In the genomic region with DNA sequence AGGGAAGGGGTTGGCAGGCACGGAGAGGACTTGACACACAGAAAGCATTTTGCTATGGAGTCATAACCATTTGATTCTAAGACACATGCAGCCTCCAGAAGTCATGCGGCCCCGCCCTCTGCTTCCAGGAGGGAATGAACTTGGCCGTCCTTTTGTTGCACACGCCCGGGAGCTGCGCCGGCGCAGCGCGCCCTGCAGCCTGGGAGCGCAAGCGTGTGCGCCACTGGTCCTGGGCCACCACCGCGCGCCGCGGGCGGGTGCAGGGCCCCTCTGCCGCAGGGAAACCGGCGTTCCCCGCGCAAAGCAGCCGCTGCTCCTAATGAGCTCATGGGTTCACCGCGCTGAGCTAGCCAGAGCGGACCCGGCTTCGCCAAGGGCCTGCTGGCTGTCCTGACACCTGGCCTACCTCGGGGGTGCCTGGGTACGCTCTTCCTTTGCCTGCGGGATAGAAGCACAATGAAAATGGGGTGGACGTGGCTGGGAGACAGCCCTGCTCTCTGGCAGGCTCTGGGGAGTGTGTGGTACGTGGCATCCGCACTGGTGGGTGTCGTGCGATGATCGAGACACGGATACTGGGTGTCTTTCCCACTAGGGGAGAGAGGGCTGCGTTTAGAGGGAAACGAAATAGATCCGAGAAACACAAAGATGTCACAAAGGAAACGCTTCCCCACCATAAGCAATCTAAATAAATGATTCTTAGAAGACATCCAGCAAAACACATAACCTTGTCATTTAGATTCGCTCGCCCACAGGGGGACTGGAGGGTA, we compare ENCODE assay signal across 1 cellular context.
TF ChIP-seq lines count a peak whose summit lies in the region.

No MANE protein-coding gene starts in this region.

TF ChIP-seq in HepG2, 621 proteins besides CTCF, POLR2A, EP300 and RAD21 (continued from another document and continues in another):
- TF ChIP-seq, protein P1, sequence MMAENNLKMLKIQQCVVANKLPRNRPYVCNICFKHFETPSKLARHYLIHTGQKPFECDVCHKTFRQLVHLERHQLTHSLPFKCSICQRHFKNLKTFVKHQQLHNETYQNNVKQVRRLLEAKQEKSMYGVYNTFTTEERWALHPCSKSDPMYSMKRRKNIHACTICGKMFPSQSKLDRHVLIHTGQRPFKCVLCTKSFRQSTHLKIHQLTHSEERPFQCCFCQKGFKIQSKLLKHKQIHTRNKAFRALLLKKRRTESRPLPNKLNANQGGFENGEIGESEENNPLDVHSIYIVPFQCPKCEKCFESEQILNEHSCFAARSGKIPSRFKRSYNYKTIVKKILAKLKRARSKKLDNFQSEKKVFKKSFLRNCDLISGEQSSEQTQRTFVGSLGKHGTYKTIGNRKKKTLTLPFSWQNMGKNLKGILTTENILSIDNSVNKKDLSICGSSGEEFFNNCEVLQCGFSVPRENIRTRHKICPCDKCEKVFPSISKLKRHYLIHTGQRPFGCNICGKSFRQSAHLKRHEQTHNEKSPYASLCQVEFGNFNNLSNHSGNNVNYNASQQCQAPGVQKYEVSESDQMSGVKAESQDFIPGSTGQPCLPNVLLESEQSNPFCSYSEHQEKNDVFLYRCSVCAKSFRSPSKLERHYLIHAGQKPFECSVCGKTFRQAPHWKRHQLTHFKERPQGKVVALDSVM (CRISPR knock-in tag; IDR thresholded peaks at IDR 0.05) = no peak
- TF ChIP-seq, protein P2, sequence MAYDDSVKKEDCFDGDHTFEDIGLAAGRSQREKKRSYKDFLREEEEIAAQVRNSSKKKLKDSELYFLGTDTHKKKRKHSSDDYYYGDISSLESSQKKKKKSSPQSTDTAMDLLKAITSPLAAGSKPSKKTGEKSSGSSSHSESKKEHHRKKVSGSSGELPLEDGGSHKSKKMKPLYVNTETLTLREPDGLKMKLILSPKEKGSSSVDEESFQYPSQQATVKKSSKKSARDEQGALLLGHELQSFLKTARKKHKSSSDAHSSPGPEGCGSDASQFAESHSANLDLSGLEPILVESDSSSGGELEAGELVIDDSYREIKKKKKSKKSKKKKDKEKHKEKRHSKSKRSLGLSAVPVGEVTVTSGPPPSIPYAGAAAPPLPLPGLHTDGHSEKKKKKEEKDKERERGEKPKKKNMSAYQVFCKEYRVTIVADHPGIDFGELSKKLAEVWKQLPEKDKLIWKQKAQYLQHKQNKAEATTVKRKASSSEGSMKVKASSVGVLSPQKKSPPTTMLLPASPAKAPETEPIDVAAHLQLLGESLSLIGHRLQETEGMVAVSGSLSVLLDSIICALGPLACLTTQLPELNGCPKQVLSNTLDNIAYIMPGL (CRISPR knock-in tag; IDR thresholded peaks at IDR 0.05; ENCODE audit: borderline replicate concordance in 1 of 2, low read depth in 1 of 2) = 0 out of 4 replicates have a peak, but pooled peaks of 1 of the 2 experiments have one; percentile 1
- TF ChIP-seq, protein P3, sequence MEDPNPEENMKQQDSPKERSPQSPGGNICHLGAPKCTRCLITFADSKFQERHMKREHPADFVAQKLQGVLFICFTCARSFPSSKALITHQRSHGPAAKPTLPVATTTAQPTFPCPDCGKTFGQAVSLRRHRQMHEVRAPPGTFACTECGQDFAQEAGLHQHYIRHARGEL (CRISPR knock-in tag; IDR thresholded peaks at IDR 0.05) = no peak
- TF ChIP-seq MED13 (CRISPR knock-in tag; IDR thresholded peaks at IDR 0.05) (peak; percentile 33; the same call in 1 of the 2 replicates), MED1 (CRISPR knock-in tag; IDR thresholded peaks at IDR 0.05) (peak; percentile 7; the same call in 1 of the 2 replicates), SMAD1 (CRISPR knock-in tag; IDR thresholded peaks at IDR 0.05; ENCODE audit: borderline replicate concordance, low read depth) (no peak), PHF21A (CRISPR knock-in tag; IDR thresholded peaks at IDR 0.05) (0 out of 2 replicates have a peak, but pooled peaks have one; percentile 21), ZNF430 (CRISPR knock-in tag; IDR thresholded peaks at IDR 0.05) (no peak), RBFOX2 (IDR thresholded peaks at IDR 0.05; ENCODE audit: low read depth, low read length) (0 out of 2 replicates have a peak, but pooled peaks have one; percentile 34), MTA1 (CRISPR knock-in tag; IDR thresholded peaks at IDR 0.05; ENCODE audit: borderline replicate concordance) (peak; percentile 70; the same call in 1 of the 2 replicates), SAP130 (CRISPR knock-in tag; IDR thresholded peaks at IDR 0.05; ENCODE audit: low read depth) (peak; percentile 49), MXI1 (IDR thresholded peaks at IDR 0.05; ENCODE audit: borderline replicate concordance, low read depth, low read length) (no peak), SNAI1 (CRISPR knock-in tag; IDR thresholded peaks at IDR 0.05; ENCODE audit: borderline replicate concordance) (no peak), HOXA3 (CRISPR knock-in tag; IDR thresholded peaks at IDR 0.05) (peak; percentile 44; the same call in 1 of the 2 replicates), ARNT2 (CRISPR knock-in tag; IDR thresholded peaks at IDR 0.05; ENCODE audit: low read depth) (peak; percentile 52; the same call in 1 of the 2 replicates), KDM2A (CRISPR knock-in tag; IDR thresholded peaks at IDR 0.05; ENCODE audit: borderline replicate concordance, low read depth) (peak; percentile 22; the same call in 1 of the 2 replicates), HNRNPL (IDR thresholded peaks at IDR 0.05; ENCODE audit: low read depth, low read length) (0 out of 2 replicates have a peak, but pooled peaks have one; percentile 19), SIX1 (CRISPR knock-in tag; IDR thresholded peaks at IDR 0.05; ENCODE audit: borderline replicate concordance) (no peak)
- TF ChIP-seq, protein P4, sequence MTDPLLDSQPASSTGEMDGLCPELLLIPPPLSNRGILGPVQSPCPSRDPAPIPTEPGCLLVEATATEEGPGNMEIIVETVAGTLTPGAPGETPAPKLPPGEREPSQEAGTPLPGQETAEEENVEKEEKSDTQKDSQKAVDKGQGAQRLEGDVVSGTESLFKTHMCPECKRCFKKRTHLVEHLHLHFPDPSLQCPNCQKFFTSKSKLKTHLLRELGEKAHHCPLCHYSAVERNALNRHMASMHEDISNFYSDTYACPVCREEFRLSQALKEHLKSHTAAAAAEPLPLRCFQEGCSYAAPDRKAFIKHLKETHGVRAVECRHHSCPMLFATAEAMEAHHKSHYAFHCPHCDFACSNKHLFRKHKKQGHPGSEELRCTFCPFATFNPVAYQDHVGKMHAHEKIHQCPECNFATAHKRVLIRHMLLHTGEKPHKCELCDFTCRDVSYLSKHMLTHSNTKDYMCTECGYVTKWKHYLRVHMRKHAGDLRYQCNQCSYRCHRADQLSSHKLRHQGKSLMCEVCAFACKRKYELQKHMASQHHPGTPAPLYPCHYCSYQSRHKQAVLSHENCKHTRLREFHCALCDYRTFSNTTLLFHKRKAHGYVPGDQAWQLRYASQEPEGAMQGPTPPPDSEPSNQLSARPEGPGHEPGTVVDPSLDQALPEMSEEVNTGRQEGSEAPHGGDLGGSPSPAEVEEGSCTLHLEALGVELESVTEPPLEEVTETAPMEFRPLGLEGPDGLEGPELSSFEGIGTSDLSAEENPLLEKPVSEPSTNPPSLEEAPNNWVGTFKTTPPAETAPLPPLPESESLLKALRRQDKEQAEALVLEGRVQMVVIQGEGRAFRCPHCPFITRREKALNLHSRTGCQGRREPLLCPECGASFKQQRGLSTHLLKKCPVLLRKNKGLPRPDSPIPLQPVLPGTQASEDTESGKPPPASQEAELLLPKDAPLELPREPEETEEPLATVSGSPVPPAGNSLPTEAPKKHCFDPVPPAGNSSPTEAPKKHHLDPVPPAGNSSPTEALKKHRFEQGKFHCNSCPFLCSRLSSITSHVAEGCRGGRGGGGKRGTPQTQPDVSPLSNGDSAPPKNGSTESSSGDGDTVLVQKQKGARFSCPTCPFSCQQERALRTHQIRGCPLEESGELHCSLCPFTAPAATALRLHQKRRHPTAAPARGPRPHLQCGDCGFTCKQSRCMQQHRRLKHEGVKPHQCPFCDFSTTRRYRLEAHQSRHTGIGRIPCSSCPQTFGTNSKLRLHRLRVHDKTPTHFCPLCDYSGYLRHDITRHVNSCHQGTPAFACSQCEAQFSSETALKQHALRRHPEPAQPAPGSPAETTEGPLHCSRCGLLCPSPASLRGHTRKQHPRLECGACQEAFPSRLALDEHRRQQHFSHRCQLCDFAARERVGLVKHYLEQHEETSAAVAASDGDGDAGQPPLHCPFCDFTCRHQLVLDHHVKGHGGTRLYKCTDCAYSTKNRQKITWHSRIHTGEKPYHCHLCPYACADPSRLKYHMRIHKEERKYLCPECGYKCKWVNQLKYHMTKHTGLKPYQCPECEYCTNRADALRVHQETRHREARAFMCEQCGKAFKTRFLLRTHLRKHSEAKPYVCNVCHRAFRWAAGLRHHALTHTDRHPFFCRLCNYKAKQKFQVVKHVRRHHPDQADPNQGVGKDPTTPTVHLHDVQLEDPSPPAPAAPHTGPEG (CRISPR knock-in tag; IDR thresholded peaks at IDR 0.05) = peak; percentile 94
- TF ChIP-seq, protein P5, sequence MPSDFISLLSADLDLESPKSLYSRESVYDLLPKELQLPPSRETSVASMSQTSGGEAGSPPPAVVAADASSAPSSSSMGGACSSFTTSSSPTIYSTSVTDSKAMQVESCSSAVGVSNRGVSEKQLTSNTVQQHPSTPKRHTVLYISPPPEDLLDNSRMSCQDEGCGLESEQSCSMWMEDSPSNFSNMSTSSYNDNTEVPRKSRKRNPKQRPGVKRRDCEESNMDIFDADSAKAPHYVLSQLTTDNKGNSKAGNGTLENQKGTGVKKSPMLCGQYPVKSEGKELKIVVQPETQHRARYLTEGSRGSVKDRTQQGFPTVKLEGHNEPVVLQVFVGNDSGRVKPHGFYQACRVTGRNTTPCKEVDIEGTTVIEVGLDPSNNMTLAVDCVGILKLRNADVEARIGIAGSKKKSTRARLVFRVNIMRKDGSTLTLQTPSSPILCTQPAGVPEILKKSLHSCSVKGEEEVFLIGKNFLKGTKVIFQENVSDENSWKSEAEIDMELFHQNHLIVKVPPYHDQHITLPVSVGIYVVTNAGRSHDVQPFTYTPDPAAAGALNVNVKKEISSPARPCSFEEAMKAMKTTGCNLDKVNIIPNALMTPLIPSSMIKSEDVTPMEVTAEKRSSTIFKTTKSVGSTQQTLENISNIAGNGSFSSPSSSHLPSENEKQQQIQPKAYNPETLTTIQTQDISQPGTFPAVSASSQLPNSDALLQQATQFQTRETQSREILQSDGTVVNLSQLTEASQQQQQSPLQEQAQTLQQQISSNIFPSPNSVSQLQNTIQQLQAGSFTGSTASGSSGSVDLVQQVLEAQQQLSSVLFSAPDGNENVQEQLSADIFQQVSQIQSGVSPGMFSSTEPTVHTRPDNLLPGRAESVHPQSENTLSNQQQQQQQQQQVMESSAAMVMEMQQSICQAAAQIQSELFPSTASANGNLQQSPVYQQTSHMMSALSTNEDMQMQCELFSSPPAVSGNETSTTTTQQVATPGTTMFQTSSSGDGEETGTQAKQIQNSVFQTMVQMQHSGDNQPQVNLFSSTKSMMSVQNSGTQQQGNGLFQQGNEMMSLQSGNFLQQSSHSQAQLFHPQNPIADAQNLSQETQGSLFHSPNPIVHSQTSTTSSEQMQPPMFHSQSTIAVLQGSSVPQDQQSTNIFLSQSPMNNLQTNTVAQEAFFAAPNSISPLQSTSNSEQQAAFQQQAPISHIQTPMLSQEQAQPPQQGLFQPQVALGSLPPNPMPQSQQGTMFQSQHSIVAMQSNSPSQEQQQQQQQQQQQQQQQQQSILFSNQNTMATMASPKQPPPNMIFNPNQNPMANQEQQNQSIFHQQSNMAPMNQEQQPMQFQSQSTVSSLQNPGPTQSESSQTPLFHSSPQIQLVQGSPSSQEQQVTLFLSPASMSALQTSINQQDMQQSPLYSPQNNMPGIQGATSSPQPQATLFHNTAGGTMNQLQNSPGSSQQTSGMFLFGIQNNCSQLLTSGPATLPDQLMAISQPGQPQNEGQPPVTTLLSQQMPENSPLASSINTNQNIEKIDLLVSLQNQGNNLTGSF (CRISPR knock-in tag; IDR thresholded peaks at IDR 0.05) = 0 out of 2 replicates have a peak, but pooled peaks have one; percentile 34
- TF ChIP-seq, protein P6, sequence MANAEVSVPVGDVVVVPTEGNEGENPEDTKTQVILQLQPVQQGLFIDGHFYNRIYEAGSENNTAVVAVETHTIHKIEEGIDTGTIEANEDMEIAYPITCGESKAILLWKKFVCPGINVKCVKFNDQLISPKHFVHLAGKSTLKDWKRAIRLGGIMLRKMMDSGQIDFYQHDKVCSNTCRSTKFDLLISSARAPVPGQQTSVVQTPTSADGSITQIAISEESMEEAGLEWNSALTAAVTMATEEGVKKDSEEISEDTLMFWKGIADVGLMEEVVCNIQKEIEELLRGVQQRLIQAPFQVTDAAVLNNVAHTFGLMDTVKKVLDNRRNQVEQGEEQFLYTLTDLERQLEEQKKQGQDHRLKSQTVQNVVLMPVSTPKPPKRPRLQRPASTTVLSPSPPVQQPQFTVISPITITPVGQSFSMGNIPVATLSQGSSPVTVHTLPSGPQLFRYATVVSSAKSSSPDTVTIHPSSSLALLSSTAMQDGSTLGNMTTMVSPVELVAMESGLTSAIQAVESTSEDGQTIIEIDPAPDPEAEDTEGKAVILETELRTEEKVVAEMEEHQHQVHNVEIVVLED (CRISPR knock-in tag; IDR thresholded peaks at IDR 0.05; ENCODE audit: borderline replicate concordance) = 0 out of 2 replicates have a peak, but pooled peaks have one; percentile 19
- TF ChIP-seq, protein P7, sequence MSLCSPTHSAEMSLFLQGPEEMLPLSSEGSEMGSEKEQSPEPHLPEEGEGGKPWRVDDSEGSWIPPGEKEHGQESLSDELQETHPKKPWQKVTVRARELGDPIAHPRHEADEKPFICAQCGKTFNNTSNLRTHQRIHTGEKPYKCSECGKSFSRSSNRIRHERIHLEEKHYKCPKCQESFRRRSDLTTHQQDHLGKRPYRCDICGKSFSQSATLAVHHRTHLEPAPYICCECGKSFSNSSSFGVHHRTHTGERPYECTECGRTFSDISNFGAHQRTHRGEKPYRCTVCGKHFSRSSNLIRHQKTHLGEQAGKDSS (CRISPR knock-in tag; IDR thresholded peaks at IDR 0.05; ENCODE audit: borderline replicate concordance, low read depth) = peak; percentile 25; the same call in 1 of the 2 replicates
- TF ChIP-seq, protein P8, sequence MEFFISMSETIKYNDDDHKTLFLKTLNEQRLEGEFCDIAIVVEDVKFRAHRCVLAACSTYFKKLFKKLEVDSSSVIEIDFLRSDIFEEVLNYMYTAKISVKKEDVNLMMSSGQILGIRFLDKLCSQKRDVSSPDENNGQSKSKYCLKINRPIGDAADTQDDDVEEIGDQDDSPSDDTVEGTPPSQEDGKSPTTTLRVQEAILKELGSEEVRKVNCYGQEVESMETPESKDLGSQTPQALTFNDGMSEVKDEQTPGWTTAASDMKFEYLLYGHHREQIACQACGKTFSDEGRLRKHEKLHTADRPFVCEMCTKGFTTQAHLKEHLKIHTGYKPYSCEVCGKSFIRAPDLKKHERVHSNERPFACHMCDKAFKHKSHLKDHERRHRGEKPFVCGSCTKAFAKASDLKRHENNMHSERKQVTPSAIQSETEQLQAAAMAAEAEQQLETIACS (CRISPR knock-in tag; IDR thresholded peaks at IDR 0.05) = peak; percentile 39; the same call in 1 of the 2 replicates
- TF ChIP-seq, protein P9, sequence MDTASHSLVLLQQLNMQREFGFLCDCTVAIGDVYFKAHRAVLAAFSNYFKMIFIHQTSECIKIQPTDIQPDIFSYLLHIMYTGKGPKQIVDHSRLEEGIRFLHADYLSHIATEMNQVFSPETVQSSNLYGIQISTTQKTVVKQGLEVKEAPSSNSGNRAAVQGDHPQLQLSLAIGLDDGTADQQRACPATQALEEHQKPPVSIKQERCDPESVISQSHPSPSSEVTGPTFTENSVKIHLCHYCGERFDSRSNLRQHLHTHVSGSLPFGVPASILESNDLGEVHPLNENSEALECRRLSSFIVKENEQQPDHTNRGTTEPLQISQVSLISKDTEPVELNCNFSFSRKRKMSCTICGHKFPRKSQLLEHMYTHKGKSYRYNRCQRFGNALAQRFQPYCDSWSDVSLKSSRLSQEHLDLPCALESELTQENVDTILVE (CRISPR knock-in tag; IDR thresholded peaks at IDR 0.05) = no peak
